ENCODE assay signal across 11 cellular contexts in genomic region chr14:99573436-99574098, GRCh38. TPM values are rescaled to one million over a fixed set of nuclear protein-coding genes. Genes with fewer than 3 reads are reported as not detected.
DNase-seq lines count a peak whose midpoint lies in the region; ATAC-seq, FAIRE-seq and TF ChIP-seq lines count a peak whose summit lies in the region.
"Had no signal": no experiment of that assay in that cellular context is flagged by ENCODE, and none has a peak within 500 bp of the region (broad histone marks: within the 10 kb centered on the region; RNA-seq: fewer than 3 reads in every experiment).

No MANE protein-coding gene starts in this region.

- H3K27me3 ChIP-seq in HUES6 (ENCODE audit: control insufficient read depth, insufficient read depth, low read length) (no peaks in the 10 kb centered on the region), HepG2 (ENCODE audit: control insufficient read depth in 1 of 2, insufficient read depth in 2 of 2, low read length in 2 of 2) (no peaks in the 10 kb centered on the region; a peak in 1 of 5 replicates), small intestine (ENCODE audit: control insufficient read depth in 2 of 2, insufficient read depth in 2 of 2, low read length in 2 of 2) (no peaks in the 10 kb centered on the region)

- H3K9me3 Mint-ChIP-seq in WTC11 = no peaks in the 10 kb centered on the region
- no peaks in the 10 kb centered on the region for H3K9me3 Mint-ChIP-seq in activated T-cell treated with anti-CD3 and anti-CD28 coated beads, Interleukin-2, amount 50 U/mL, for 24 hours
- H3K9me3 Mint-ChIP-seq: activated naive CD8-positive, alpha-beta T cell treated with anti-CD3 and anti-CD28 coated beads, Interleukin-2, amount 50 U/mL, for 24 hours had no signal

- H4K20me1 ChIP-seq in HepG2 (ENCODE audit: insufficient read depth, low read length) = peaks cover 32% of the 10 kb centered on the region

- no peaks in the 10 kb centered on the region for H3K36me3 Mint-ChIP-seq in WTC11
- H3K36me3 Mint-ChIP-seq in activated T-cell treated with anti-CD3 and anti-CD28 coated beads, Interleukin-2, amount 50 U/mL, for 24 hours (ENCODE audit: low read depth) = no peaks in the 10 kb centered on the region
- H3K36me3 Mint-ChIP-seq: activated CD8-positive, alpha-beta memory T cell treated with anti-CD3 and anti-CD28 coated beads, Interleukin-2, amount 10 ng/mL, durations not matched to agents 7 days and 5 days had no signal

- no peak overlapping the region for H3K4me3 Mint-ChIP-seq in WTC11
- no peak overlapping the region for H3K4me3 Mint-ChIP-seq in activated T-cell treated with anti-CD3 and anti-CD28 coated beads, Interleukin-2, amount 50 U/mL, for 24 hours
- H3K4me3 Mint-ChIP-seq: activated CD8-positive, alpha-beta memory T cell treated with anti-CD3 and anti-CD28 coated beads, Interleukin-2, amount 10 ng/mL, durations not matched to agents 7 days and 5 days; activated naive CD8-positive, alpha-beta T cell treated with anti-CD3 and anti-CD28 coated beads, Interleukin-2, amount 50 U/mL, for 24 hours had no signal

- H3K36me3 ChIP-seq in HUES6 (ENCODE audit: control insufficient read depth, insufficient read depth, low read length) (no peaks in the 10 kb centered on the region), HepG2 (replicated peaks in 1 of 2; ENCODE audit: control insufficient read depth in 1 of 2, insufficient read depth in 2 of 2, low read length in 2 of 2) (peaks cover 2 to 4% of the 10 kb centered on the region in 2 experiments; a peak in 3 of 5 replicates), small intestine (ENCODE audit: control insufficient read depth in 2 of 2, insufficient read depth in 2 of 2, low read length in 2 of 2) (no peaks in the 10 kb centered on the region)

- no TSS peak for BruUV-seq in HepG2 (replicated peaks; lab: Mats Ljungman, UMichigan)

- TF ChIP-seq EP300 in HepG2 (IDR thresholded peaks at IDR 0.05; ENCODE audit: low read depth in 2 of 2, low read length in 2 of 2) (no peak), HepG2 (CRISPR knock-in tag; IDR thresholded peaks at IDR 0.05; ENCODE audit: borderline replicate concordance) (no peak)

- in situ Hi-C loops in HepG2 (cut with HindIII; ENCODE audit: extremely low pct_ligation_motif_present, low pct_unique_long_range_greater_than_20kb) = no loop called here

- no peak overlapping the region for H2AFZ ChIP-seq in HepG2 (ENCODE audit: low read length)

- 73% methylated on average over 11 of the region's 15 CpGs for WGBS in HepG2 (ENCODE audit: low lambda C conversion rate)
- WGBS in small intestine, 3 donors = 53 to 77% (median 67%) methylated on average over 15 of the region's 15 CpGs

- FAIRE-seq in HepG2 (lab: Jason Lieb, UNC) (no peak), small intestine (lab: Jason Lieb, UNC) (no peak)

- intact Hi-C loops in HepG2 (cut with micrococcal nuclease; ENCODE audit: unreplicated experiment) = loop anchor here (1.0 to 2.0 kb wide), 2 partner anchors 18 to 55 kb away; no protein-coding TSS in a partner anchor

- H3K4me1 ChIP-seq in HUES6 (ENCODE audit: control insufficient read depth, insufficient read depth, low read length) (peaks cover 82% of the 10 kb centered on the region), HepG2 (ENCODE audit: insufficient read depth, low read length) (peaks cover 91% of the 10 kb centered on the region), small intestine (ENCODE audit: control insufficient read depth in 2 of 2, insufficient read depth in 1 of 2, low read depth in 1 of 2, low read length in 1 of 2) (peaks cover 9 to 26% of the 10 kb centered on the region in 2 donors)

- no peak for TF ChIP-seq POLR2A in HepG2 (IDR thresholded peaks at IDR 0.05; ENCODE audit: insufficient read depth in 1 of 2, low read depth in 2 of 2, low read length in 2 of 2)

- TF ChIP-seq CTCF in WTC11 (IDR thresholded peaks at IDR 0.05) (no peak), HepG2 (CRISPR knock-in tag; IDR thresholded peaks at IDR 0.05) (no peak)

- H3K4me3 ChIP-seq in HUES6 (ENCODE audit: low read depth, low read length) (no peak overlapping the region; the same call in 1 of the 2 replicates), HepG2 (replicated peaks in 1 of 3; ENCODE audit: insufficient read depth in 1 of 3, low read depth in 2 of 3, low read length in 3 of 3) (no peak overlapping the region), small intestine (ENCODE audit: low read depth in 1 of 2, low read length in 2 of 2) (no peak overlapping the region)

- no peaks in the 10 kb centered on the region for H3K9me3 ChIP-seq in HUES6 (ENCODE audit: control insufficient read depth, insufficient read depth, low read depth, low read length)
- no peaks in the 10 kb centered on the region for H3K9me3 ChIP-seq in HepG2 (ENCODE audit: low read length)
- no peaks in the 10 kb centered on the region for H3K9me3 ChIP-seq in small intestine (ENCODE audit: control insufficient read depth, low read depth)

- DNase-seq in WTC11 (ENCODE audit: low spot score) (no peak), HepG2 (ENCODE audit: low spot score) (no peak), small intestine (peak; percentile 17), NCI-H1436 treated with DMSO at 0.1 percent for 48 hours (lab: John Stamatoyannopoulos, UW) (no peak)
- DNase-seq in activated CD8-positive, alpha-beta memory T cell treated with anti-CD3 and anti-CD28 coated beads, Interleukin-2, amount 50 U/mL, for 48 hours = no peak
- DNase-seq in activated T-cell treated with anti-CD3 and anti-CD28 coated beads, Interleukin-2, amount 50 U/mL, for 24 hours = no peak
- DNase-seq: activated CD8-positive, alpha-beta memory T cell treated with anti-CD3 and anti-CD28 coated beads, Interleukin-2, amount 10 ng/mL, durations not matched to agents 7 days and 5 days; activated naive CD8-positive, alpha-beta T cell treated with anti-CD3 and anti-CD28 coated beads, Interleukin-2, amount 50 U/mL, for 24 hours; MV-4-11 had no signal

- peak overlapping the region; percentile 7; the same call in 1 of the 2 replicates for H3K27ac Mint-ChIP-seq in WTC11
- no peak overlapping the region for H3K27ac Mint-ChIP-seq in activated T-cell treated with anti-CD3 and anti-CD28 coated beads, Interleukin-2, amount 50 U/mL, for 24 hours
- H3K27ac Mint-ChIP-seq: activated CD8-positive, alpha-beta memory T cell treated with anti-CD3 and anti-CD28 coated beads, Interleukin-2, amount 10 ng/mL, durations not matched to agents 7 days and 5 days; activated naive CD8-positive, alpha-beta T cell treated with anti-CD3 and anti-CD28 coated beads, Interleukin-2, amount 50 U/mL, for 24 hours had no signal

- peak overlapping the region; percentile 11 for H3K9ac ChIP-seq in HUES6 (ENCODE audit: low read length)
- no peak overlapping the region for H3K9ac ChIP-seq in HepG2 (ENCODE audit: insufficient read depth, low read depth, low read length)

- H3K27ac ChIP-seq in HUES6 (ENCODE audit: low read depth, low read length) (peak overlapping the region; percentile 6; the same call in 1 of the 2 replicates), HepG2 (ENCODE audit: extremely low read length, insufficient read depth, low read length) (peak overlapping the region; percentile 64), small intestine (ENCODE audit: low read depth in 1 of 2, low read length in 1 of 2) (peak overlapping the region; percentile 81 to 95)

- TF ChIP-seq RAD21 in HepG2 (CRISPR knock-in tag; IDR thresholded peaks at IDR 0.05) = no peak

- H3K27me3 Mint-ChIP-seq in WTC11 (ENCODE audit: low read depth) = peaks cover 8% of the 10 kb centered on the region; the same call in 1 of the 2 replicates
- no peaks in the 10 kb centered on the region for H3K27me3 Mint-ChIP-seq in activated T-cell treated with anti-CD3 and anti-CD28 coated beads, Interleukin-2, amount 50 U/mL, for 24 hours
- H3K27me3 Mint-ChIP-seq: activated CD8-positive, alpha-beta memory T cell treated with anti-CD3 and anti-CD28 coated beads, Interleukin-2, amount 10 ng/mL, durations not matched to agents 7 days and 5 days; activated naive CD8-positive, alpha-beta T cell treated with anti-CD3 and anti-CD28 coated beads, Interleukin-2, amount 50 U/mL, for 24 hours had no signal

- POLR2A ChIA-PET in WTC11 (lab: Charles Lee) (interaction anchor here (1.8 kb wide), 1 partner anchor 30 kb away, joined by 6 read pairs; the partner anchor contains the start of gene CCDC85C), HepG2 (lab: Yijun Ruan, JAX) (interaction anchor here (1.1 to 3.7 kb wide), 10 partner anchors 8 to 93 kb away, joined by 3 to 21 read pairs (median 7); partner anchors contain the start of genes CCDC85C, CCNK and SETD3)

- CTCF ChIA-PET in WTC11 (lab: Charles Lee) = interaction anchor here (0.5 to 4.0 kb wide), 13 partner anchors 9 to 581 kb away, joined by 3 to 31 read pairs (median 4); partner anchors contain the start of gene CCDC85C
- CTCF ChIA-PET in HepG2 (lab: Yijun Ruan, JAX; ENCODE audit: low intra/inter-chr PET ratio, low total read pairs) = no interaction called here

- H3K4me1 Mint-ChIP-seq in WTC11 = peaks cover 76% of the 10 kb centered on the region
- H3K4me1 Mint-ChIP-seq in activated T-cell treated with anti-CD3 and anti-CD28 coated beads, Interleukin-2, amount 50 U/mL, for 24 hours (ENCODE audit: low read depth) = peaks cover 8% of the 10 kb centered on the region
- H3K4me1 Mint-ChIP-seq: activated CD8-positive, alpha-beta memory T cell treated with anti-CD3 and anti-CD28 coated beads, Interleukin-2, amount 10 ng/mL, durations not matched to agents 7 days and 5 days had no signal

- ATAC-seq in WTC11 = no peak
- ATAC-seq in HepG2 = no peak
- ATAC-seq in GM18909 (IDR thresholded peaks at IDR 0.05; ENCODE audit: poor library complexity, unreplicated experiment) = no peak
- ATAC-seq: activated CD8-positive, alpha-beta memory T cell treated with anti-CD3 and anti-CD28 coated beads, Interleukin-2, amount 10 ng/mL, durations not matched to agents 7 days and 5 days; activated naive CD8-positive, alpha-beta T cell treated with anti-CD3 and anti-CD28 coated beads, Interleukin-2, amount 50 U/mL, for 24 hours had no signal

- peaks cover 96% of the 10 kb centered on the region for H3K79me2 ChIP-seq in HepG2 (ENCODE audit: insufficient read depth, low read length)

- no peak overlapping the region for H3K4me2 ChIP-seq in HepG2 (ENCODE audit: low read depth, low read length)

RNA-seq across cellular contexts. Expression of gene CCDC85C, which starts 30.4 kb away (rescaled TPM):
- 28.7 to 35.8 TPM (median 30.4 TPM) in 3 replicates for total RNA-seq in WTC11 (2021)
- total RNA-seq in HepG2 (2016; rRNA removed; fragmentation: Illumina TruSeq; extraction: Trizol) = 43.8 and 47.6 TPM in 2 replicates
- 4.3 and 4.6 TPM in 2 replicates for total RNA-seq in HepG2 (2016; cell fraction: cytosol; rRNA removed; fragmentation: Illumina TruSeq; extraction: Trizol; ENCODE audit: low read depth)
- 33.8 and 47.0 TPM in 2 replicates for total RNA-seq in HepG2 (2016; cell fraction: insoluble cytoplasmic fraction; rRNA removed; fragmentation: Illumina TruSeq; extraction: Trizol)
- 30.8 and 30.9 TPM in 2 replicates for total RNA-seq in HepG2 (2016; cell fraction: membrane; rRNA removed; fragmentation: Illumina TruSeq; extraction: Trizol)
- total RNA-seq in HepG2 (2016; cell fraction: nucleus; rRNA removed; fragmentation: Illumina TruSeq; extraction: Trizol) = 23.1 and 29.3 TPM in 2 replicates
- polyA plus RNA-seq in HepG2 (2011; rRNA removed) = 18.8 and 30.3 TPM in 2 replicates
- polyA plus RNA-seq in HepG2 (2011; cell fraction: cytosol; rRNA removed) = 21.2 and 24.0 TPM in 2 replicates
- 30.3 and 32.6 TPM in 2 replicates for polyA plus RNA-seq in HepG2 (2011; cell fraction: nucleus; rRNA removed)
- polyA plus RNA-seq in HepG2 (2012) = 41.6 and 57.3 TPM in 2 replicates
- polyA plus RNA-seq in HepG2 (2016; cell fraction: cytosol; fragmentation: Illumina TruSeq; extraction: Trizol; ENCODE audit: low read depth) = 4.1 and 4.6 TPM in 2 replicates
- 36.1 and 43.0 TPM in 2 replicates for polyA plus RNA-seq in HepG2 (2016; cell fraction: insoluble cytoplasmic fraction; fragmentation: Illumina TruSeq; extraction: Trizol; ENCODE audit: low read depth)
- 18.9 and 20.2 TPM in 2 replicates for polyA plus RNA-seq in HepG2 (2016; cell fraction: membrane; fragmentation: Illumina TruSeq; extraction: Trizol; ENCODE audit: low read depth)
- 40.1 and 40.7 TPM in 2 replicates for polyA plus RNA-seq in HepG2 (2016; cell fraction: nucleus; fragmentation: Illumina TruSeq; extraction: Trizol; ENCODE audit: insufficient read depth, low read depth)
- polyA minus RNA-seq in HepG2 (2011; rRNA and poly(A)+ RNA removed; ENCODE audit: low replicate concordance) = 44.2 and 114 TPM in 2 replicates
- 33.8 and 37.6 TPM in 2 replicates for polyA minus RNA-seq in HepG2 (2011; cell fraction: cytosol; rRNA and poly(A)+ RNA removed)
- polyA minus RNA-seq in HepG2 (2011; cell fraction: nucleus; rRNA and poly(A)+ RNA removed) = 11.8 and 12.0 TPM in 2 replicates
- polyA plus RNA-seq in small intestine = 10 to 100 TPM; 17.6 to 42.3 (median 26.8) TPM

Comparison
In these comparisons a context has a peak if more than half of its experiments do, and no peak if none do; other contexts are left out.
1. H3K27ac ChIP-seq: peak in every context shown above with its lines; median percentile 88 in small intestine; 64 in HepG2; 6 in HUES6.